ENCODE assay signal across 3 cellular contexts in the genomic region with DNA sequence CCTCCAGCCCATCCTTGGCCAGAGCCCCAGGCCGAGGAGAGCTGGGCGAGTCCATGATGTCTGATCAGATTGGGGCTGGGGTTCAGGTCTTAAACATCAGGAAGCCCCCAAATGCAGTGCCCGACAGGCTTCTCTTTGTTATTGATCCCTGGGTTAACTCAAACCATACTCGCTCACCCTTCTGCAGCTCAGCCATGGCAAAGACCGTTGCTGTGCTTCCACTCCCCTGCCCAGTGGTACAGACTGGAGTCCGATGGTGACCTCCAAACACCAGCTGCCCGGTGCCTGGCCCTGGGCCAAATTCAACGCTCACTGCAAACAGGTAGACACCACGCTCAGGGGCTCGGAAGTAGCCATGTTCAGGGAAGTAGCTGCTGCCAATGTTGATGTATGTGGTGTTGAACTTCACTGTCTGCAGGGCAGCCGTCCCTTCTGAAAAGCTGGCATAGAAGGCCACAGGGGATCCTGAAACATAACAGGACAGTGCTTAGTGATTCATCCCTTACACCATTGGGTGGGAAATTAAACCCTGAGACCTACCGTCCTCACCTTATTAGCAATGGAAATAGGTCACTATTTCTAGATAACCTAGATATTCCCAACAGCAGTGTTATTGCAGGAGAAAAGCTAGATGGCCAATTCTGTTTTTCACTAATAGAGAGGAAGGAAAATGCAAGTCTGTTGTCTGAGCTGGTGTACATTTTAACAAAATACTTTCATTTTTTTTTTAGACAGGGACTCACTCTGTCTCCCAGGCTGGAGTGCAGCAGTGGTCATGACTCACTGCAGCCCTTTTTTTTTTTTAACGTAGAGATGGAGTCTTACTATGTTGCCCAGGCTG.
A peak's percentile ranks its signal among the peaks of the same experiment; 100 is the strongest.
TF ChIP-seq lines count a peak whose summit lies in the region.

No MANE protein-coding gene starts in this region.

TF ChIP-seq in K562, 482 proteins besides CTCF, POLR2A, EP300 and RAD21 (continues in another document):
- TF ChIP-seq, protein P1, sequence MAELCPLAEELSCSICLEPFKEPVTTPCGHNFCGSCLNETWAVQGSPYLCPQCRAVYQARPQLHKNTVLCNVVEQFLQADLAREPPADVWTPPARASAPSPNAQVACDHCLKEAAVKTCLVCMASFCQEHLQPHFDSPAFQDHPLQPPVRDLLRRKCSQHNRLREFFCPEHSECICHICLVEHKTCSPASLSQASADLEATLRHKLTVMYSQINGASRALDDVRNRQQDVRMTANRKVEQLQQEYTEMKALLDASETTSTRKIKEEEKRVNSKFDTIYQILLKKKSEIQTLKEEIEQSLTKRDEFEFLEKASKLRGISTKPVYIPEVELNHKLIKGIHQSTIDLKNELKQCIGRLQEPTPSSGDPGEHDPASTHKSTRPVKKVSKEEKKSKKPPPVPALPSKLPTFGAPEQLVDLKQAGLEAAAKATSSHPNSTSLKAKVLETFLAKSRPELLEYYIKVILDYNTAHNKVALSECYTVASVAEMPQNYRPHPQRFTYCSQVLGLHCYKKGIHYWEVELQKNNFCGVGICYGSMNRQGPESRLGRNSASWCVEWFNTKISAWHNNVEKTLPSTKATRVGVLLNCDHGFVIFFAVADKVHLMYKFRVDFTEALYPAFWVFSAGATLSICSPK (IDR thresholded peaks at IDR 0.05; ENCODE audit: borderline replicate concordance) = no peak
- TF ChIP-seq TGIF2 (CRISPR knock-in tag; IDR thresholded peaks at IDR 0.05) (no peak), ELF2 (CRISPR knock-in tag; IDR thresholded peaks at IDR 0.05) (no peak), SUPT5H (IDR thresholded peaks at IDR 0.05) (no peak), JUNB (CRISPR knock-in tag; conservative IDR thresholded peaks at IDR 0.05) (no peak), NFIC (IDR thresholded peaks at IDR 0.05) (peak; percentile 68), ZNF507 (tag; conservative IDR thresholded peaks at IDR 0.05) (no peak), ZNF384 (IDR thresholded peaks at IDR 0.05; ENCODE audit: low read depth, low read length) (peak; percentile 48; the same call in 1 of the 2 replicates), ZNF347 (CRISPR knock-in tag; IDR thresholded peaks at IDR 0.05; ENCODE audit: low read depth) (no peak), ZNF324 (CRISPR knock-in tag; IDR thresholded peaks at IDR 0.05) (no peak), SMARCA5 (IDR thresholded peaks at IDR 0.05) (no peak)
- TF ChIP-seq, protein P2, sequence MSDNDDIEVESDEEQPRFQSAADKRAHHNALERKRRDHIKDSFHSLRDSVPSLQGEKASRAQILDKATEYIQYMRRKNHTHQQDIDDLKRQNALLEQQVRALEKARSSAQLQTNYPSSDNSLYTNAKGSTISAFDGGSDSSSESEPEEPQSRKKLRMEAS (CRISPR knock-in tag; IDR thresholded peaks at IDR 0.05) = no peak
- TF ChIP-seq, protein P3, sequence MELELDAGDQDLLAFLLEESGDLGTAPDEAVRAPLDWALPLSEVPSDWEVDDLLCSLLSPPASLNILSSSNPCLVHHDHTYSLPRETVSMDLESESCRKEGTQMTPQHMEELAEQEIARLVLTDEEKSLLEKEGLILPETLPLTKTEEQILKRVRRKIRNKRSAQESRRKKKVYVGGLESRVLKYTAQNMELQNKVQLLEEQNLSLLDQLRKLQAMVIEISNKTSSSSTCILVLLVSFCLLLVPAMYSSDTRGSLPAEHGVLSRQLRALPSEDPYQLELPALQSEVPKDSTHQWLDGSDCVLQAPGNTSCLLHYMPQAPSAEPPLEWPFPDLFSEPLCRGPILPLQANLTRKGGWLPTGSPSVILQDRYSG (tag; conservative IDR thresholded peaks at IDR 0.05; ENCODE audit: low read depth) = no peak
- TF ChIP-seq, protein P4, sequence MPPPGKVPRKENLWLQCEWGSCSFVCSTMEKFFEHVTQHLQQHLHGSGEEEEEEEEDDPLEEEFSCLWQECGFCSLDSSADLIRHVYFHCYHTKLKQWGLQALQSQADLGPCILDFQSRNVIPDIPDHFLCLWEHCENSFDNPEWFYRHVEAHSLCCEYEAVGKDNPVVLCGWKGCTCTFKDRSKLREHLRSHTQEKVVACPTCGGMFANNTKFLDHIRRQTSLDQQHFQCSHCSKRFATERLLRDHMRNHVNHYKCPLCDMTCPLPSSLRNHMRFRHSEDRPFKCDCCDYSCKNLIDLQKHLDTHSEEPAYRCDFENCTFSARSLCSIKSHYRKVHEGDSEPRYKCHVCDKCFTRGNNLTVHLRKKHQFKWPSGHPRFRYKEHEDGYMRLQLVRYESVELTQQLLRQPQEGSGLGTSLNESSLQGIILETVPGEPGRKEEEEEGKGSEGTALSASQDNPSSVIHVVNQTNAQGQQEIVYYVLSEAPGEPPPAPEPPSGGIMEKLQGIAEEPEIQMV (tag; conservative IDR thresholded peaks at IDR 0.05; ENCODE audit: low read depth) = no peak

TF ChIP-seq in HepG2, 621 proteins besides CTCF, POLR2A, EP300 and RAD21:
- TF ChIP-seq ZNF83 (CRISPR knock-in tag; IDR thresholded peaks at IDR 0.05; ENCODE audit: borderline replicate concordance) (no peak), FOSL1 (CRISPR knock-in tag; IDR thresholded peaks at IDR 0.05; ENCODE audit: borderline replicate concordance) (no peak), AGO2 (optimal IDR thresholded peaks at IDR 0.05; ENCODE audit: low read depth, low read length) (peak; percentile 43)
- TF ChIP-seq, protein P5, sequence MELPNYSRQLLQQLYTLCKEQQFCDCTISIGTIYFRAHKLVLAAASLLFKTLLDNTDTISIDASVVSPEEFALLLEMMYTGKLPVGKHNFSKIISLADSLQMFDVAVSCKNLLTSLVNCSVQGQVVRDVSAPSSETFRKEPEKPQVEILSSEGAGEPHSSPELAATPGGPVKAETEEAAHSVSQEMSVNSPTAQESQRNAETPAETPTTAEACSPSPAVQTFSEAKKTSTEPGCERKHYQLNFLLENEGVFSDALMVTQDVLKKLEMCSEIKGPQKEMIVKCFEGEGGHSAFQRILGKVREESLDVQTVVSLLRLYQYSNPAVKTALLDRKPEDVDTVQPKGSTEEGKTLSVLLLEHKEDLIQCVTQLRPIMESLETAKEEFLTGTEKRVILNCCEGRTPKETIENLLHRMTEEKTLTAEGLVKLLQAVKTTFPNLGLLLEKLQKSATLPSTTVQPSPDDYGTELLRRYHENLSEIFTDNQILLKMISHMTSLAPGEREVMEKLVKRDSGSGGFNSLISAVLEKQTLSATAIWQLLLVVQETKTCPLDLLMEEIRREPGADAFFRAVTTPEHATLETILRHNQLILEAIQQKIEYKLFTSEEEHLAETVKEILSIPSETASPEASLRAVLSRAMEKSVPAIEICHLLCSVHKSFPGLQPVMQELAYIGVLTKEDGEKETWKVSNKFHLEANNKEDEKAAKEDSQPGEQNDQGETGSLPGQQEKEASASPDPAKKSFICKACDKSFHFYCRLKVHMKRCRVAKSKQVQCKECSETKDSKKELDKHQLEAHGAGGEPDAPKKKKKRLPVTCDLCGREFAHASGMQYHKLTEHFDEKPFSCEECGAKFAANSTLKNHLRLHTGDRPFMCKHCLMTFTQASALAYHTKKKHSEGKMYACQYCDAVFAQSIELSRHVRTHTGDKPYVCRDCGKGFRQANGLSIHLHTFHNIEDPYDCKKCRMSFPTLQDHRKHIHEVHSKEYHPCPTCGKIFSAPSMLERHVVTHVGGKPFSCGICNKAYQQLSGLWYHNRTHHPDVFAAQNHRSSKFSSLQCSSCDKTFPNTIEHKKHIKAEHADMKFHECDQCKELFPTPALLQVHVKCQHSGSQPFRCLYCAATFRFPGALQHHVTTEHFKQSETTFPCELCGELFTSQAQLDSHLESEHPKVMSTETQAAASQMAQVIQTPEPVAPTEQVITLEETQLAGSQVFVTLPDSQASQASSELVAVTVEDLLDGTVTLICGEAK (IDR thresholded peaks at IDR 0.05) = no peak
- TF ChIP-seq, protein P5 (CRISPR knock-in tag; IDR thresholded peaks at IDR 0.05) = no peak
TF ChIP-seq in HepG2: peak in this region for 1.

TF ChIP-seq in GM12891, 5 proteins besides CTCF, POLR2A, EP300 and RAD21:
- TF ChIP-seq POU2F2 (IDR thresholded peaks at IDR 0.05; ENCODE audit: low read depth, low read length) = no peak
- TF ChIP-seq TAF1 (IDR thresholded peaks at IDR 0.05; ENCODE audit: low read depth, low read length) = no peak
- no peak for TF ChIP-seq POLR2AphosphoS5 (IDR thresholded peaks at IDR 0.05; ENCODE audit: low read depth, low read length)
